ENCODE assay signal across 1 cellular context in the genomic region with DNA sequence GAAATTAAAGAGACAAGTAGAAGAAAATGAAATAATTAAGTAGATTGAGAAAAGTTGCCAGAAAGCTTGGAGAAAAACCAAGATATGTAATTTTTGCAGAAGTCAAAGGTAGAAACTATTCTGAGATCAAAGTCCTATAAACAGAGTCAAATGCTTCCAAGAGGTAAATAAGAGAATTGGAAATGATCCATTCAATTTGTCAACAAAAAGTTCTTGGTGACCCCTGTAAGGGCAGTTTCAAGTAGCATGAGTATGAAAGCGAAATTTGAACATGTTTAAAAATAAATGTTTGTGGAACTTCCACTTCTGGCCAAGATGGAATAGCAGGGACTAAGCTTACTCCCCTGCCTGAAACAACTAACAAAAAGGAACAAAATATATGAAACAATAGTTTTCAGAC.
TF ChIP-seq lines count a peak whose summit lies in the region.

No MANE protein-coding gene starts in this region.

TF ChIP-seq in HepG2, 621 proteins besides CTCF, POLR2A, EP300 and RAD21 (continued from another document):
- TF ChIP-seq, protein P1, sequence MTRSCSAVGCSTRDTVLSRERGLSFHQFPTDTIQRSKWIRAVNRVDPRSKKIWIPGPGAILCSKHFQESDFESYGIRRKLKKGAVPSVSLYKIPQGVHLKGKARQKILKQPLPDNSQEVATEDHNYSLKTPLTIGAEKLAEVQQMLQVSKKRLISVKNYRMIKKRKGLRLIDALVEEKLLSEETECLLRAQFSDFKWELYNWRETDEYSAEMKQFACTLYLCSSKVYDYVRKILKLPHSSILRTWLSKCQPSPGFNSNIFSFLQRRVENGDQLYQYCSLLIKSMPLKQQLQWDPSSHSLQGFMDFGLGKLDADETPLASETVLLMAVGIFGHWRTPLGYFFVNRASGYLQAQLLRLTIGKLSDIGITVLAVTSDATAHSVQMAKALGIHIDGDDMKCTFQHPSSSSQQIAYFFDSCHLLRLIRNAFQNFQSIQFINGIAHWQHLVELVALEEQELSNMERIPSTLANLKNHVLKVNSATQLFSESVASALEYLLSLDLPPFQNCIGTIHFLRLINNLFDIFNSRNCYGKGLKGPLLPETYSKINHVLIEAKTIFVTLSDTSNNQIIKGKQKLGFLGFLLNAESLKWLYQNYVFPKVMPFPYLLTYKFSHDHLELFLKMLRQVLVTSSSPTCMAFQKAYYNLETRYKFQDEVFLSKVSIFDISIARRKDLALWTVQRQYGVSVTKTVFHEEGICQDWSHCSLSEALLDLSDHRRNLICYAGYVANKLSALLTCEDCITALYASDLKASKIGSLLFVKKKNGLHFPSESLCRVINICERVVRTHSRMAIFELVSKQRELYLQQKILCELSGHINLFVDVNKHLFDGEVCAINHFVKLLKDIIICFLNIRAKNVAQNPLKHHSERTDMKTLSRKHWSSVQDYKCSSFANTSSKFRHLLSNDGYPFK (CRISPR knock-in tag; IDR thresholded peaks at IDR 0.05; ENCODE audit: borderline replicate concordance) = no peak
- TF ChIP-seq SMARCE1 (IDR thresholded peaks at IDR 0.05; ENCODE audit: borderline replicate concordance) (no peak), SOX6 (IDR thresholded peaks at IDR 0.05) (no peak), SOX6 (CRISPR knock-in tag; IDR thresholded peaks at IDR 0.05) (no peak), CBX2 (IDR thresholded peaks at IDR 0.05; ENCODE audit: low read depth, low read length) (no peak), CBX2 (CRISPR knock-in tag; IDR thresholded peaks at IDR 0.05; ENCODE audit: low read depth) (no peak), EZH2 (conservative IDR thresholded peaks at IDR 0.05; ENCODE audit: low read depth, low read length) (no peak), SSRP1 (CRISPR knock-in tag; IDR thresholded peaks at IDR 0.05) (no peak), ZNF558 (CRISPR knock-in tag; IDR thresholded peaks at IDR 0.05; ENCODE audit: borderline replicate concordance) (no peak), EEA1 (CRISPR knock-in tag; IDR thresholded peaks at IDR 0.05; ENCODE audit: borderline replicate concordance) (no peak)
